1 cellular context compared by ENCODE assay signal in genomic region chr6:31784270-31784925, GRCh38.
A peak's percentile ranks its signal among the peaks of the same experiment; 100 is the strongest.
TF ChIP-seq lines count a peak whose summit lies in the region.

No MANE protein-coding gene starts in this region.

TF ChIP-seq in K562, 482 proteins besides CTCF, POLR2A, EP300 and RAD21:
- no peak for TF ChIP-seq HLTF (IDR thresholded peaks at IDR 0.05)
- TF ChIP-seq TEAD4 (IDR thresholded peaks at IDR 0.05; ENCODE audit: low read length) = no peak
- no peak for TF ChIP-seq TEAD4 (CRISPR knock-in tag; IDR thresholded peaks at IDR 0.05; ENCODE audit: borderline replicate concordance)
- TF ChIP-seq ZBTB1 (CRISPR knock-in tag; IDR thresholded peaks at IDR 0.05; ENCODE audit: borderline replicate concordance, low read depth) = no peak
- TF ChIP-seq E2F3 (CRISPR knock-in tag; IDR thresholded peaks at IDR 0.05) = no peak
- peak; percentile 47 for TF ChIP-seq POLR2G (IDR thresholded peaks at IDR 0.05; ENCODE audit: low read depth, low read length)
- no peak for TF ChIP-seq FOXK2 (conservative IDR thresholded peaks at IDR 0.05 in 1 of 2, IDR thresholded peaks at IDR 0.05 in 1 of 2; ENCODE audit: low read depth in 2 of 2)
- TF ChIP-seq GATAD2A (IDR thresholded peaks at IDR 0.05) = no peak
- peak; percentile 71 for TF ChIP-seq SNRNP70 (optimal IDR thresholded peaks at IDR 0.05; ENCODE audit: low read depth, low read length)
- no peak for TF ChIP-seq TAF9B (IDR thresholded peaks at IDR 0.05; ENCODE audit: partially characterized antibody)
- 0 out of 2 replicates have a peak, but pooled peaks have one; percentile 28 for TF ChIP-seq PML (IDR thresholded peaks at IDR 0.05; ENCODE audit: low read length)
- TF ChIP-seq RBFOX2 (IDR thresholded peaks at IDR 0.05; ENCODE audit: low read depth, low read length) = peak; percentile 57
- TF ChIP-seq MECOM (CRISPR knock-in tag; IDR thresholded peaks at IDR 0.05) = no peak
- no peak for TF ChIP-seq BRF1 (IDR thresholded peaks at IDR 0.05; ENCODE audit: borderline replicate concordance, extremely low read depth, insufficient read length)
- no peak for TF ChIP-seq DDX20 (tag; IDR thresholded peaks at IDR 0.05; ENCODE audit: low read depth)
- TF ChIP-seq FOS (IDR thresholded peaks at IDR 0.05; ENCODE audit: extremely low read depth, insufficient read length) = no peak
- TF ChIP-seq MED1 (CRISPR knock-in tag; IDR thresholded peaks at IDR 0.05; ENCODE audit: borderline replicate concordance) = 0 out of 2 replicates have a peak, but pooled peaks have one; percentile 16
- TF ChIP-seq RFX5 (IDR thresholded peaks at IDR 0.05; ENCODE audit: low read depth, low read length) = no peak
